14 cellular contexts compared by ENCODE assay signal in the genomic region with DNA sequence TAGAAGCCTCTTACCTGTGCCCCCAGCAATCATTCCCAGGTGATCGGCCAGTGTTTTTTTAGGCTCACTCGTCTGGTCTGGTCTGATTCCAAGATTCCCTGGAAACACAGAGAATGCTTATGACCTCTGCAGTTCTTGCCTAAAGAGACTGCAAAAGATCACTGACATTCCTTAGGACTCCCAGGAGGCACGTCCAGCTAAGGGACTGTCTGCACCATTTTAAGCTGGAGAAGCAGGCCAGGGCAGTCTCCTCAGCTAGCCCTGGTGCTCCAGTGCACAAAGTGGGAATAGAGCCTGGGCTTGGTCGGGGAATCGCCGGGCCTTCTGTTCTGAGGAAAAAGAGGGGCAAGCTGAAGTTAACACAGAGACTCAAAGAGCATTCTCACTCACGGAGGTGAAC. TPM values are rescaled to one million over a fixed set of nuclear protein-coding genes. Genes with fewer than 3 reads are reported as not detected.
"Had no signal": no experiment of that assay in that cellular context is flagged by ENCODE, and none has a peak within 500 bp of the region (broad histone marks: within the 10 kb centered on the region; RNA-seq: fewer than 3 reads in every experiment).

No MANE protein-coding gene starts in this region.

- H3K4me3 ChIP-seq: ascending aorta, sigmoid colon, vagina had no signal

- FAIRE-seq: colon, endothelial cell of umbilical vein, kidney had no signal

- ATAC-seq: activated CD8-positive, alpha-beta T cell treated with anti-CD3 and anti-CD28 coated beads, Interleukin-2, amount 10 ng/mL, durations not matched to agents 7 days and 5 days; naive thymus-derived CD4-positive, alpha-beta T cell had no signal

- H3K4me3 Mint-ChIP-seq: activated CD8-positive, alpha-beta T cell treated with anti-CD3 and anti-CD28 coated beads, Interleukin-2, amount 10 ng/mL, durations not matched to agents 7 days and 5 days; naive thymus-derived CD4-positive, alpha-beta T cell; stimulated activated naive CD8-positive, alpha-beta T cell treated with anti-CD3 and anti-CD28 coated beads, Interleukin-15, Interleukin-2, amounts not matched to agents 100 ng/mL and 50 ng/mL, for 24 hours had no signal

- H3K36me3 ChIP-seq: sigmoid colon had no signal

- H3K27ac Mint-ChIP-seq: activated CD8-positive, alpha-beta T cell treated with anti-CD3 and anti-CD28 coated beads, Interleukin-2, amount 10 ng/mL, durations not matched to agents 7 days and 5 days; naive thymus-derived CD4-positive, alpha-beta T cell; stimulated activated naive CD8-positive, alpha-beta T cell treated with anti-CD3 and anti-CD28 coated beads, Interleukin-15, Interleukin-2, amounts not matched to agents 100 ng/mL and 50 ng/mL, for 24 hours had no signal

- H3K9me3 ChIP-seq: ascending aorta, vagina had no signal

- H3K9me3 Mint-ChIP-seq: stimulated activated naive CD8-positive, alpha-beta T cell treated with anti-CD3 and anti-CD28 coated beads, Interleukin-15, Interleukin-2, amounts not matched to agents 100 ng/mL and 50 ng/mL, for 24 hours had no signal

- H3K27ac ChIP-seq: ascending aorta, sigmoid colon, vagina had no signal

- H3K27me3 ChIP-seq: ascending aorta, vagina had no signal

- DNase-seq: activated CD8-positive, alpha-beta memory T cell treated with anti-CD3 and anti-CD28 coated beads, Interleukin-2, amount 50 U/mL, for 48 hours; activated CD8-positive, alpha-beta T cell treated with anti-CD3 and anti-CD28 coated beads, Interleukin-2, amount 10 ng/mL, durations not matched to agents 7 days and 5 days; activated naive CD4-positive, alpha-beta T cell; kidney; naive thymus-derived CD4-positive, alpha-beta T cell; sigmoid colon; T-helper 9 cell had no signal

RNA-seq across cellular contexts. Expression of gene OVCH2, which starts 37.8 kb away (rescaled TPM):
- total RNA-seq: activated CD8-positive, alpha-beta T cell treated with anti-CD3 and anti-CD28 coated beads, Interleukin-2, amount 10 ng/mL, durations not matched to agents 7 days and 5 days; ascending aorta; endothelial cell of umbilical vein; liver; mononuclear cell; naive thymus-derived CD4-positive, alpha-beta T cell; sigmoid colon; vagina had no signal
- polyA plus RNA-seq: endothelial cell of umbilical vein; liver; naive thymus-derived CD4-positive, alpha-beta T cell; sigmoid colon had no signal
